In the genomic region with DNA sequence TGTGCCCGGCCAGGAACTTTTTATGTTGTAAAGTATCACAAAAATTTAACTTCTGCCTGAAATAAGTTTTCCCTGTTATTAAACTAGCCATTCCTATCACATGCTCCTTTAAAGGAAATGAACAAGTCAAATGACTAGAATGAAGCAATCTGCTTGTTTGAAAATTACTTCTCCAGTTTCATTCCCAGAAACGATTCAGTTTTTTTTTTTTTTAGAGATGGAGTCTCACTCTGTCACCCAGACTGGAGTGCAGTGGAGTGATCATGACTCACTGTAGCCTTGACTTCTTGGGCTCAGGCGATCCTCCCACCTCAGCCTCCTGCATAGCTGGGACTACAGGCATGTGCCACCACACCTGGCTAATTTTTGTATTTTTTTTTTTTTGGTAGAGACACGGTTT, we compare ENCODE assay signal across 35 cellular contexts. TPM values are rescaled to one million over a fixed set of nuclear protein-coding genes. Genes with fewer than 3 reads are reported as not detected.
DNase-seq lines count a peak whose midpoint lies in the region; ATAC-seq and TF ChIP-seq lines count a peak whose summit lies in the region.
"Had no signal": no experiment of that assay in that cellular context is flagged by ENCODE, and none has a peak within 500 bp of the region (broad histone marks: within the 10 kb centered on the region; RNA-seq: fewer than 3 reads in every experiment).

No MANE protein-coding gene starts in this region.

- WGBS in right lobe of liver (ENCODE audit: insufficient coverage, low coverage, low lambda C conversion rate, missing lambda C conversion rate): 69% methylated on average over 3 of the region's 4 CpGs

- intact Hi-C loops in right lobe of liver (cut with DNase I) (no loop called here), MCF 10A (cut with micrococcal nuclease) (no loop called here), PC-3 (cut with micrococcal nuclease) (no loop called here)

- H3K27me3 Mint-ChIP-seq in MCF 10A (ENCODE audit: insufficient read depth, unreplicated experiment) (no peaks in the 10 kb centered on the region), nephron progenitor cell (ENCODE audit: low read depth, poor library complexity) (no peaks in the 10 kb centered on the region)
- H3K27me3 Mint-ChIP-seq: activated naive CD8-positive, alpha-beta T cell treated with anti-CD3 and anti-CD28 coated beads for 36 hours; CD4-positive, alpha-beta T cell; central memory CD8-positive, alpha-beta T cell; naive B cell; stimulated activated naive CD8-positive, alpha-beta T cell treated with anti-CD3 and anti-CD28 coated beads, Interleukin-15, amount 100 ng/mL, for 72 hours had no signal

- DNase-seq in COLO829 (ENCODE audit: low spot score): peak; percentile 74
- DNase-seq in adipocyte (ENCODE audit: low read depth): peak; percentile 22
- peak; percentile 13 to 64 for DNase-seq in fibroblast of lung (ENCODE audit: low read depth in 2 of 2)
- DNase-seq in right lobe of liver: peak in 1 of 3 donors; percentile 32
- DNase-seq in MCF 10A (ENCODE audit: unreplicated experiment): no peak
- DNase-seq in nephron progenitor cell: no peak
- DNase-seq in NCI-H1105 (lab: John Stamatoyannopoulos, UW): no peak
- DNase-seq in PC-3: no peak
- DNase-seq: activated CD4-positive, alpha-beta T cell treated with anti-CD3 and anti-CD28 coated beads for 48 hours; activated effector memory CD4-positive, alpha-beta T cell treated with Interleukin-2 at 50 U/mL for 16 hours; activated naive CD8-positive, alpha-beta T cell treated with anti-CD3 and anti-CD28 coated beads for 36 hours; AML-193; CD4-positive, alpha-beta T cell; H7; head of caudate nucleus; islet precursor cell; midbrain; naive B cell; NCI-H1417 treated with DMSO at 0.1 percent for 48 hours; NCI-H2081; NCI-H226; NCI-H526 treated with DMSO at 0.1 percent for 48 hours; Peyer's patch; SIG-M5; sigmoid colon; stimulated activated CD4-positive, alpha-beta T cell treated with anti-CD3 and anti-CD28 coated beads, Interleukin-12 subunit alpha, Interleukin-12 subunit beta, amount 100 ng/mL, for 4 hours; stimulated activated CD4-positive, alpha-beta T cell treated with anti-CD3 and anti-CD28 coated beads, Interleukin-2, amount 100 ng/mL, for 48 hours; stimulated activated naive CD8-positive, alpha-beta T cell treated with anti-CD3 and anti-CD28 coated beads, Interleukin-15, amount 100 ng/mL, for 72 hours; SW 1271; T1000; thyroid gland; WERI-Rb-1 had no signal

- no peak overlapping the region for H2AFZ ChIP-seq in fibroblast of lung (ENCODE audit: low read length)
- no peak overlapping the region for H2AFZ ChIP-seq in PC-3 (ENCODE audit: low read length)

- H3K79me2 ChIP-seq in fibroblast of lung (ENCODE audit: control insufficient read depth, insufficient read depth, low read length): peaks cover 6% of the 10 kb centered on the region
- H3K79me2 ChIP-seq in PC-3 (ENCODE audit: low read length): peaks cover 11% of the 10 kb centered on the region; the same call in 1 of the 2 replicates

- no peaks in the 10 kb centered on the region for H3K9me3 Mint-ChIP-seq in MCF 10A (ENCODE audit: unreplicated experiment)
- no peaks in the 10 kb centered on the region for H3K9me3 Mint-ChIP-seq in nephron progenitor cell
- H3K9me3 Mint-ChIP-seq: activated naive CD8-positive, alpha-beta T cell treated with anti-CD3 and anti-CD28 coated beads for 36 hours; CD4-positive, alpha-beta T cell; central memory CD8-positive, alpha-beta T cell; naive B cell; stimulated activated naive CD8-positive, alpha-beta T cell treated with anti-CD3 and anti-CD28 coated beads, Interleukin-15, amount 100 ng/mL, for 72 hours had no signal

- H3K4me1 ChIP-seq in adipocyte (ENCODE audit: control insufficient read depth, insufficient read depth, low read length) (peaks cover 3% of the 10 kb centered on the region), fibroblast of lung (ENCODE audit: control insufficient read depth, extremely low read depth, insufficient read depth, low read length) (no peaks in the 10 kb centered on the region), right lobe of liver (peaks cover 0 to 26% (median 6%) of the 10 kb centered on the region in 4 donors), PC-3 (ENCODE audit: insufficient read depth, low read length) (no peaks in the 10 kb centered on the region)
- H3K4me1 ChIP-seq: sigmoid colon, thyroid gland had no signal

- H3K4me3 Mint-ChIP-seq in MCF 10A (ENCODE audit: unreplicated experiment) (no peak overlapping the region), nephron progenitor cell (no peak overlapping the region)
- H3K4me3 Mint-ChIP-seq: activated naive CD8-positive, alpha-beta T cell treated with anti-CD3 and anti-CD28 coated beads for 36 hours; CD4-positive, alpha-beta T cell; central memory CD8-positive, alpha-beta T cell; naive B cell; stimulated activated naive CD8-positive, alpha-beta T cell treated with anti-CD3 and anti-CD28 coated beads, Interleukin-15, amount 100 ng/mL, for 72 hours had no signal

- H3K36me3 Mint-ChIP-seq in MCF 10A (ENCODE audit: insufficient read depth, unreplicated experiment): peaks cover 70% of the 10 kb centered on the region
- peaks cover 57% of the 10 kb centered on the region for H3K36me3 Mint-ChIP-seq in nephron progenitor cell (ENCODE audit: low read depth)

- POLR2A ChIA-PET in MCF 10A (lab: Yijun Ruan, JAX): interaction anchor here (0.7 kb wide), 1 partner anchor 9 kb away, joined by 3 read pairs; no protein-coding TSS in a partner anchor
- POLR2A ChIA-PET in PC-3 (lab: Charles Lee; ENCODE audit: unreplicated experiment): no interaction called here

- H3K9me3 ChIP-seq in adipocyte (ENCODE audit: control insufficient read depth, low read length): no peaks in the 10 kb centered on the region
- no peaks in the 10 kb centered on the region for H3K9me3 ChIP-seq in fibroblast of lung (ENCODE audit: control insufficient read depth, insufficient read depth, low read depth, low read length)
- no peaks in the 10 kb centered on the region for H3K9me3 ChIP-seq in right lobe of liver
- H3K9me3 ChIP-seq in PC-3 (ENCODE audit: low read length): no peaks in the 10 kb centered on the region
- H3K9me3 ChIP-seq: neutrophil, Peyer's patch, sigmoid colon, thyroid gland had no signal

- BruUV-seq in MCF 10A (replicated peaks; lab: Mats Ljungman, UMichigan): no TSS peak
- BruUV-seq in PC-3 (replicated peaks; lab: Mats Ljungman, UMichigan): no TSS peak

- H3K27ac ChIP-seq in fibroblast of lung (ENCODE audit: insufficient read depth, low read length) (no peak overlapping the region), right lobe of liver (peak overlapping the region in 2 of 3 donors; percentile 44 to 53), PC-3 (ENCODE audit: low read length) (no peak overlapping the region)
- H3K27ac ChIP-seq: KMS-11, neutrophil, Peyer's patch, sigmoid colon, thyroid gland, WERI-Rb-1 had no signal

- no peak overlapping the region for H3K4me2 ChIP-seq in fibroblast of lung (ENCODE audit: extremely low read depth, insufficient read depth, low read length)
- H3K4me2 ChIP-seq in PC-3 (ENCODE audit: low read length): no peak overlapping the region
- H3K4me2 ChIP-seq: KMS-11 had no signal

- no peak overlapping the region for H3K4me3 ChIP-seq in adipocyte (ENCODE audit: low read length)
- no peak overlapping the region for H3K4me3 ChIP-seq in fibroblast of lung (replicated peaks in 1 of 4; ENCODE audit: control extremely low read depth in 1 of 4, insufficient read depth in 1 of 4, low read depth in 3 of 4, low read length in 4 of 4)
- no peak overlapping the region for H3K4me3 ChIP-seq in right lobe of liver
- no peak overlapping the region for H3K4me3 ChIP-seq in PC-3 (ENCODE audit: low read length)
- H3K4me3 ChIP-seq: Peyer's patch, sigmoid colon, thyroid gland had no signal

- ATAC-seq in right lobe of liver (peak in 3 of 4 donors; percentile 6 to 79 (median 40)), PC-3 (no peak)
- ATAC-seq: stimulated activated naive CD8-positive, alpha-beta T cell treated with anti-CD3 and anti-CD28 coated beads, Interleukin-15, amount 100 ng/mL, for 72 hours had no signal

- no peaks in the 10 kb centered on the region for H3F3A ChIP-seq in PC-3 (ENCODE audit: low read length, unreplicated experiment)

- peak overlapping the region; percentile 25 for H3K9ac ChIP-seq in adipocyte (ENCODE audit: low read length)
- no peak overlapping the region for H3K9ac ChIP-seq in fibroblast of lung (ENCODE audit: insufficient read depth, low read length)
- H3K9ac ChIP-seq in PC-3 (ENCODE audit: low read length): no peak overlapping the region
- H3K9ac ChIP-seq: KMS-11 had no signal

- peaks cover 47% of the 10 kb centered on the region for H3K36me3 ChIP-seq in adipocyte (ENCODE audit: control insufficient read depth, insufficient read depth, low read length, severe bottlenecking)
- no peaks in the 10 kb centered on the region for H3K36me3 ChIP-seq in fibroblast of lung (ENCODE audit: control insufficient read depth, insufficient read depth, low read length)
- H3K36me3 ChIP-seq in right lobe of liver: peaks cover 0 to 69% (median 7%) of the 10 kb centered on the region in 4 donors
- peaks cover 26% of the 10 kb centered on the region for H3K36me3 ChIP-seq in PC-3 (ENCODE audit: low read depth, low read length)

- H3K4me1 Mint-ChIP-seq in MCF 10A (ENCODE audit: insufficient read depth, unreplicated experiment) (peaks cover 4% of the 10 kb centered on the region), nephron progenitor cell (no peaks in the 10 kb centered on the region)
- H3K4me1 Mint-ChIP-seq: activated naive CD8-positive, alpha-beta T cell treated with anti-CD3 and anti-CD28 coated beads for 36 hours; central memory CD8-positive, alpha-beta T cell; stimulated activated naive CD8-positive, alpha-beta T cell treated with anti-CD3 and anti-CD28 coated beads, Interleukin-15, amount 100 ng/mL, for 72 hours had no signal

- no peak for TF ChIP-seq POLR2A in right lobe of liver (IDR thresholded peaks at IDR 0.05)

- CTCF ChIA-PET in MCF 10A (lab: Yijun Ruan, JAX) (no interaction called here), PC-3 (lab: Charles Lee) (no interaction called here)

- H3K27me3 ChIP-seq in adipocyte (replicated peaks; ENCODE audit: control insufficient read depth, insufficient read depth, low read length): no peaks in the 10 kb centered on the region
- no peaks in the 10 kb centered on the region for H3K27me3 ChIP-seq in fibroblast of lung (ENCODE audit: control insufficient read depth, insufficient read depth, low read length)
- no peaks in the 10 kb centered on the region for H3K27me3 ChIP-seq in right lobe of liver
- no peaks in the 10 kb centered on the region for H3K27me3 ChIP-seq in PC-3 (ENCODE audit: low read length)
- H3K27me3 ChIP-seq: neutrophil, Peyer's patch, sigmoid colon, thyroid gland had no signal

- H4K20me1 ChIP-seq in fibroblast of lung (ENCODE audit: control insufficient read depth, extremely low read depth, insufficient read depth, low read length): no peaks in the 10 kb centered on the region
- H4K20me1 ChIP-seq in PC-3 (ENCODE audit: low read length): no peaks in the 10 kb centered on the region

- no peaks in the 10 kb centered on the region for H3K9me2 ChIP-seq in PC-3 (replicated peaks; ENCODE audit: low read length)

- H3K27ac Mint-ChIP-seq in MCF 10A (ENCODE audit: low read depth, unreplicated experiment) (no peak overlapping the region), nephron progenitor cell (no peak overlapping the region)
- H3K27ac Mint-ChIP-seq: activated naive CD8-positive, alpha-beta T cell treated with anti-CD3 and anti-CD28 coated beads for 36 hours; CD4-positive, alpha-beta T cell; naive B cell; stimulated activated naive CD8-positive, alpha-beta T cell treated with anti-CD3 and anti-CD28 coated beads, Interleukin-15, amount 100 ng/mL, for 72 hours had no signal

- TF ChIP-seq CTCF in fibroblast of lung (conservative IDR thresholded peaks at IDR 0.05 in 1 of 2, IDR thresholded peaks at IDR 0.05 in 1 of 2; ENCODE audit: low read depth in 1 of 2, low read length in 2 of 2): no peak
- no peak for TF ChIP-seq CTCF in right lobe of liver (IDR thresholded peaks at IDR 0.05)
- no peak for TF ChIP-seq CTCF in MCF 10A (IDR thresholded peaks at IDR 0.05; ENCODE audit: unreplicated experiment)
- no peak for TF ChIP-seq CTCF in nephron progenitor cell (IDR thresholded peaks at IDR 0.05)
- no peak for TF ChIP-seq CTCF in PC-3 (conservative IDR thresholded peaks at IDR 0.05; ENCODE audit: low read depth, low read length)

RNA-seq across cellular contexts. Expression of a gene that starts 13.3 kb away (rescaled TPM):
- total RNA-seq in fibroblast of lung (54.4 and 64.1 TPM in 2 replicates), right lobe of liver (10 to 100 TPM in 3 of 6 experiments, 1 to 10 TPM in 3; 8.1 to 23.8 (median 14.0) TPM), MCF 10A (2022) (42.0 and 61.7 TPM in 2 replicates), PC-3 (2014; rRNA removed) (27.1 and 50.7 TPM in 2 replicates)
- polyA plus RNA-seq in fibroblast of lung: 109 and 129 TPM in 2 replicates
- polyA plus RNA-seq in fibroblast of lung (2012): 80.1 and 92.7 TPM in 2 replicates
- polyA minus RNA-seq in fibroblast of lung (ENCODE audit: low replicate concordance): 7.1 and 12.7 TPM in 2 replicates

RNA-seq across cellular contexts. Expression of a gene that starts 16.9 kb away (rescaled TPM):
- total RNA-seq in fibroblast of lung (6.7 and 7.3 TPM in 2 replicates), right lobe of liver (10 to 100 TPM; 12.2 to 32.8 (median 18.2) TPM), MCF 10A (2022) (10.9 and 11.6 TPM in 2 replicates), PC-3 (2014; rRNA removed) (5.1 and 5.9 TPM in 2 replicates)
- polyA plus RNA-seq in fibroblast of lung: 6.4 and 10.6 TPM in 2 replicates
- 7.3 and 9.3 TPM in 2 replicates for polyA plus RNA-seq in fibroblast of lung (2012)
- polyA minus RNA-seq in fibroblast of lung (ENCODE audit: low replicate concordance): 1.0 and 1.6 TPM in 2 replicates

RNA-seq across cellular contexts. Expression of a gene that starts 48.6 kb away (rescaled TPM):
- total RNA-seq in fibroblast of lung (74.2 and 126 TPM in 2 replicates), right lobe of liver (1,000 to 10,000 TPM in 1 of 6 experiments, 100 to 1,000 TPM in 5; 477 to 1,242 (median 773) TPM), MCF 10A (2022) (27.4 and 27.8 TPM in 2 replicates), PC-3 (2014; rRNA removed) (42.5 and 43.1 TPM in 2 replicates)
- 137 and 191 TPM in 2 replicates for polyA plus RNA-seq in fibroblast of lung
- 97.3 and 130 TPM in 2 replicates for polyA plus RNA-seq in fibroblast of lung (2012)
- polyA minus RNA-seq in fibroblast of lung (ENCODE audit: low replicate concordance): 11.2 and 16.9 TPM in 2 replicates

Comparison
In these comparisons a context has a peak if more than half of its experiments do, and no peak if none do; other contexts are left out.
1. DNase-seq: peak in COLO829 (single experiment), adipocyte (single experiment) and fibroblast of lung (2 of 2); none in MCF 10A (single experiment), nephron progenitor cell (single experiment), NCI-H1105 (single experiment) and PC-3 (single experiment).
2. H3K27ac ChIP-seq: peak in right lobe of liver (2 of 3); none in fibroblast of lung (single experiment) and PC-3 (single experiment).